ENCODE assay signal across 20 cellular contexts in the genomic region with DNA sequence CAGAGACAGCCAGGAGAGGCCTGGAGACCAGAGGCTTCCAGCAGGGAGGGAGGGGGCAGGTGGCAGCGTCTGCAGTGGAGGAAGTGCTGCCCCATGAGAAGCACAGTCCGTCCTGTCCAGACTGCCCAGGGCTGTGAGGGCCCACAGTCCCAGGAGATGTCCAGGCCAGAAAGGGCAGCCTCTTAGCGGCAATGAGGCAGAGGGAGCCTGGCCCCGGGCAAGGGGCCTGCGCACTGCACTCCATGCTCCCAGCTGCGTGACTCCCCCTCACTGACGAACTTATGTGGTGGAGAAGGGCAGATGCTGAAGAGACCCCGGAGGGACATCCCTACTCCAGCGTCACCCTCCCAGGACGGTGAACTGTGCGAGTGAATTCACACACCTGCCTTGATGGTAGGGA.
"Had no signal": no experiment of that assay in that cellular context is flagged by ENCODE, and none has a peak within 500 bp of the region (broad histone marks: within the 10 kb centered on the region; RNA-seq: fewer than 3 reads in every experiment).

No MANE protein-coding gene starts in this region.

- ATAC-seq: heart right ventricle; stimulated activated naive B cell treated with anti-CD40 and anti-IgM and Interleukin-4, amounts not matched to agents 10 μg/mL and 1 μg/mL and 100 μg/mL, for 72 hours; stimulated activated naive CD8-positive, alpha-beta T cell treated with anti-CD3 and anti-CD28 coated beads, Interleukin-15, amount 100 ng/mL, for 72 hours had no signal

- H3K4me1 ChIP-seq: testis had no signal

- H3K4me3 ChIP-seq: dorsolateral prefrontal cortex, heart right ventricle, left ventricle myocardium inferior, lung, right atrium auricular region, sigmoid colon, skin epidermis, testis, tibial nerve had no signal

- DNase-seq: cortex of kidney; effector CD8-positive, alpha-beta T cell; foreskin melanocyte; heart right ventricle; hypothalamus; left ventricle myocardium inferior; mesenchymal stem cell; naive B cell; sigmoid colon; stimulated activated CD4-positive, alpha-beta T cell treated with anti-CD3 and anti-CD28 coated beads, Interleukin-2, amount 100 ng/mL, for 24 hours; stimulated activated CD4-positive, alpha-beta T cell treated with anti-CD3 and anti-CD28 coated beads, Interleukin-4, amount 100 ng/mL, for 4 hours; stimulated activated naive B cell treated with anti-CD40 and anti-IgM and Interleukin-4, amounts not matched to agents 10 μg/mL and 1 μg/mL and 100 μg/mL, for 72 hours; stimulated activated naive CD8-positive, alpha-beta T cell treated with anti-CD3 and anti-CD28 coated beads, Interleukin-15, amount 100 ng/mL, for 72 hours; testis had no signal

- H3K27me3 ChIP-seq: neutrophil, right atrium auricular region, testis had no signal

- H3K36me3 ChIP-seq: heart right ventricle, left ventricle myocardium inferior, neutrophil, right atrium auricular region, sigmoid colon, tibial nerve had no signal

- H3K9me3 ChIP-seq: heart right ventricle, left ventricle myocardium inferior, neutrophil, right atrium auricular region, sigmoid colon, testis, tibial nerve had no signal

- H3K27ac ChIP-seq: dorsolateral prefrontal cortex, heart right ventricle, left ventricle myocardium inferior, neutrophil, right atrium auricular region, sigmoid colon, skin epidermis, testis, tibial nerve had no signal
